ENCODE assay signal across 6 cellular contexts in genomic region chr1:1058088-1058905, GRCh38. TPM values are rescaled to one million over a fixed set of nuclear protein-coding genes. Genes with fewer than 3 reads are reported as not detected.
DNase-seq lines count a peak whose midpoint lies in the region; ATAC-seq and TF ChIP-seq lines count a peak whose summit lies in the region.

No MANE protein-coding gene starts in this region.

- ATAC-seq in activated CD8-positive, alpha-beta T cell treated with anti-CD3 and anti-CD28 coated beads, Interleukin-2, amount 10 ng/mL, durations not matched to agents 7 days and 5 days: no peak

- TF ChIP-seq CTCF in HFFc6 (IDR thresholded peaks at IDR 0.05) (no peak), nephron progenitor cell (IDR thresholded peaks at IDR 0.05) (no peak)

- POLR2A ChIA-PET in activated CD8-positive, alpha-beta T cell treated with anti-CD3 and anti-CD28 coated beads, Interleukin-2, amount 10 ng/mL, durations not matched to agents 7 days and 5 days (lab: Charles Lee): interaction anchor here (0.6 to 2.7 kb wide), 5 partner anchors 8 to 171 kb away, joined by 3 to 13 read pairs (median 3); no protein-coding TSS in a partner anchor

- H3K9me3 Mint-ChIP-seq in HFFc6: no peaks in the 10 kb centered on the region
- H3K9me3 Mint-ChIP-seq in activated CD8-positive, alpha-beta T cell treated with anti-CD3 and anti-CD28 coated beads, Interleukin-2, amount 10 ng/mL, durations not matched to agents 7 days and 5 days (ENCODE audit: insufficient read depth): no peaks in the 10 kb centered on the region
- H3K9me3 Mint-ChIP-seq in nephron progenitor cell: no peaks in the 10 kb centered on the region

- CTCF ChIA-PET in activated CD8-positive, alpha-beta T cell treated with anti-CD3 and anti-CD28 coated beads, Interleukin-2, amount 10 ng/mL, durations not matched to agents 7 days and 5 days (lab: Charles Lee): interaction anchor here (0.7 to 2.8 kb wide), 8 partner anchors 13 to 57 kb away, joined by 3 to 16 read pairs (median 5); partner anchors contain the start of gene ISG15

- H3K4me1 Mint-ChIP-seq in HFFc6 (ENCODE audit: low read depth) (peaks cover 9% of the 10 kb centered on the region; the same call in 1 of the 2 replicates), nephron progenitor cell (peaks cover 23% of the 10 kb centered on the region)
- H3K4me1 Mint-ChIP-seq in activated CD8-positive, alpha-beta T cell treated with anti-CD3 and anti-CD28 coated beads, Interleukin-2, amount 10 ng/mL, durations not matched to agents 7 days and 5 days (ENCODE audit: low read depth): peaks cover 38% of the 10 kb centered on the region

- H3K36me3 Mint-ChIP-seq in HFFc6 (ENCODE audit: low read depth): peaks cover 7% of the 10 kb centered on the region
- H3K36me3 Mint-ChIP-seq in activated CD8-positive, alpha-beta T cell treated with anti-CD3 and anti-CD28 coated beads, Interleukin-2, amount 10 ng/mL, durations not matched to agents 7 days and 5 days (ENCODE audit: low read depth): peaks cover 6% of the 10 kb centered on the region
- H3K36me3 Mint-ChIP-seq in nephron progenitor cell (ENCODE audit: low read depth): peaks cover 3% of the 10 kb centered on the region

- H3K4me3 Mint-ChIP-seq in HFFc6: peak overlapping the region; percentile 84
- H3K4me3 Mint-ChIP-seq in activated CD8-positive, alpha-beta T cell treated with anti-CD3 and anti-CD28 coated beads, Interleukin-2, amount 10 ng/mL, durations not matched to agents 7 days and 5 days: peak overlapping the region; percentile 75
- peak overlapping the region; percentile 79 for H3K4me3 Mint-ChIP-seq in nephron progenitor cell

- peaks cover 13% of the 10 kb centered on the region for H3K27me3 Mint-ChIP-seq in HFFc6 (ENCODE audit: insufficient read depth)
- H3K27me3 Mint-ChIP-seq in activated CD8-positive, alpha-beta T cell treated with anti-CD3 and anti-CD28 coated beads, Interleukin-2, amount 10 ng/mL, durations not matched to agents 7 days and 5 days (ENCODE audit: low read depth): peaks cover 3% of the 10 kb centered on the region
- peaks cover 59% of the 10 kb centered on the region for H3K27me3 Mint-ChIP-seq in nephron progenitor cell (ENCODE audit: low read depth, poor library complexity)

- no peak for DNase-seq in HFFc6
- DNase-seq in activated CD8-positive, alpha-beta T cell treated with anti-CD3 and anti-CD28 coated beads, Interleukin-2, amount 10 ng/mL, durations not matched to agents 7 days and 5 days: no peak
- no peak for DNase-seq in nephron progenitor cell
- no peak for DNase-seq in activated CD8-positive, alpha-beta memory T cell treated with anti-CD3 and anti-CD28 coated beads, Interleukin-2, amount 50 U/mL, for 4 hours
- DNase-seq in NK-92 treated with Interleukin-12 subunit alpha and Interleukin-12 subunit beta, amount 100 ng/mL, for 24 hours (lab: John Stamatoyannopoulos, UW): no peak
- no peak for DNase-seq in NCI-H345 (lab: John Stamatoyannopoulos, UW)

- H3K27ac Mint-ChIP-seq in HFFc6 (0 out of 2 replicates have a peak overlapping the region, but pooled peaks have one; percentile 11), nephron progenitor cell (no peak overlapping the region)
- peak overlapping the region; percentile 77 for H3K27ac Mint-ChIP-seq in activated CD8-positive, alpha-beta T cell treated with anti-CD3 and anti-CD28 coated beads, Interleukin-2, amount 10 ng/mL, durations not matched to agents 7 days and 5 days

RNA-seq across cellular contexts. Expression of gene RNF223, which starts 15.8 kb away (rescaled TPM):
- total RNA-seq in HFFc6 (2021; fragmentation: NEBNext Ultra II Directional; extraction: Animal tissue kit (Norgen Biotek cat#: 25700)): not detected
- not detected for total RNA-seq in activated CD8-positive, alpha-beta T cell treated with anti-CD3 and anti-CD28 coated beads, Interleukin-2, amount 10 ng/mL, durations not matched to agents 7 days and 5 days

RNA-seq across cellular contexts. Expression of gene AGRN, which starts 38.4 kb away (rescaled TPM):
- total RNA-seq in HFFc6 (2021; fragmentation: NEBNext Ultra II Directional; extraction: Animal tissue kit (Norgen Biotek cat#: 25700)): 100 to 1,000 TPM; 131 to 164 (median 140) TPM
- total RNA-seq in activated CD8-positive, alpha-beta T cell treated with anti-CD3 and anti-CD28 coated beads, Interleukin-2, amount 10 ng/mL, durations not matched to agents 7 days and 5 days: 10 to 100 TPM; 12.4 to 14.6 TPM

RNA-seq across cellular contexts. Expression of gene ISG15, which starts 45.0 kb away (rescaled TPM):
- 10 to 100 TPM; 38.4 to 89.1 (median 42.1) TPM for total RNA-seq in HFFc6 (2021; fragmentation: NEBNext Ultra II Directional; extraction: Animal tissue kit (Norgen Biotek cat#: 25700))
- 100 to 1,000 TPM; 385 to 413 TPM for total RNA-seq in activated CD8-positive, alpha-beta T cell treated with anti-CD3 and anti-CD28 coated beads, Interleukin-2, amount 10 ng/mL, durations not matched to agents 7 days and 5 days

RNA-seq across cellular contexts. Expression of gene C1orf159, which starts 57.6 kb away (rescaled TPM):
- total RNA-seq in HFFc6 (2021; fragmentation: NEBNext Ultra II Directional; extraction: Animal tissue kit (Norgen Biotek cat#: 25700)): 10 to 100 TPM in 1 of 6 experiments, 1 to 10 TPM in 5; 8.7 to 10.3 (median 9.6) TPM
- total RNA-seq in activated CD8-positive, alpha-beta T cell treated with anti-CD3 and anti-CD28 coated beads, Interleukin-2, amount 10 ng/mL, durations not matched to agents 7 days and 5 days: 10 to 100 TPM; 24.5 to 26.8 TPM

RNA-seq across cellular contexts. Expression of gene HES4, which starts 58.4 kb away (rescaled TPM):
- total RNA-seq in HFFc6 (2021; fragmentation: NEBNext Ultra II Directional; extraction: Animal tissue kit (Norgen Biotek cat#: 25700)): 10 to 100 TPM; 14.1 to 17.4 (median 15.6) TPM
- total RNA-seq in activated CD8-positive, alpha-beta T cell treated with anti-CD3 and anti-CD28 coated beads, Interleukin-2, amount 10 ng/mL, durations not matched to agents 7 days and 5 days: under 1 TPM; 0.45 to 0.50 TPM

Comparison
In these comparisons a context has a peak if more than half of its experiments do, and no peak if none do; other contexts are left out.
1. RNA of gene AGRN, which starts 38.4 kb away (total RNA-seq): 131 to 164 TPM in HFFc6; 12.4 to 14.6 TPM in activated CD8-positive, alpha-beta T cell treated with anti-CD3 and anti-CD28 coated beads, Interleukin-2, amount 10 ng/mL, durations not matched to agents 7 days and 5 days; every median in the first group is over 4 times any median in the second.
2. RNA of gene ISG15, which starts 45.0 kb away (total RNA-seq): 385 to 413 TPM in activated CD8-positive, alpha-beta T cell treated with anti-CD3 and anti-CD28 coated beads, Interleukin-2, amount 10 ng/mL, durations not matched to agents 7 days and 5 days; 38.4 to 89.1 TPM in HFFc6; every median in the first group is over 4 times any median in the second.
3. Peak in every context shown above with its lines, with median percentiles within 50 percentile points of each other: H3K4me3 Mint-ChIP-seq.